Comparison of ENCODE assay signal across 25 cellular contexts in the genomic region with DNA sequence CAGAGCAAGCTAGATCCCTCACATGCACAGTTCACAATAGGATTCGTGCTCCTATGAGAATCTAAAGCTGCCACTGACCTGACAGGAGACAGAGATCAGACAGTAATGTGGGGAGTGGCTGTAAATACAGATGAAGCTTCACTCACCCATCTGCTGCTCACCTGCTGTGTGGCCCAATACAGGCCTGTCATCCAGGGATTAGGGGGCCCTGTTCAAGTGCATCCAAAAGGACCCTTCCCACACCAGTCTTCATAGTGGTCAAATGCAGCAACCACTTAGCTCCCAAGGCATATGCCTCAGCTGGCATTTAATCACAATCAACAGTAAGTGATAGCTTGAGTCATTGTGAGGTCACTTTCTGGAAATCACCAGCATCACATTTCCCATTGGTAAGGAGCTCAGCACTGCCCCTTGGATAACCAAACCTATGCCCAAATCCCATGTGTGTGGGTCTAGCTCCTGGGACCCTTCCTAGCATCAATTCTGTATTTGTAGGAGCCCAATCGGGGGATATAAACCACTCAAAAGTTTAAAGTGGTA.
"Had no signal": no experiment of that assay in that cellular context is flagged by ENCODE, and none has a peak within 500 bp of the region (broad histone marks: within the 10 kb centered on the region; RNA-seq: fewer than 3 reads in every experiment).

No MANE protein-coding gene starts in this region.

- H3K4me1 ChIP-seq: adrenal gland had no signal

- H3K27me3 ChIP-seq: adrenal gland had no signal

- DNase-seq: activated CD4-positive, alpha-beta T cell treated with anti-CD3 and anti-CD28 coated beads for 36 hours; activated CD4-positive, CD25-positive, alpha-beta regulatory T cell; activated CD8-positive, alpha-beta memory T cell treated with anti-CD3 and anti-CD28 coated beads, Interleukin-2, amount 50 U/mL, for 4 hours; activated CD8-positive, alpha-beta T cell treated with anti-CD3 and anti-CD28 coated beads for 36 hours; activated gamma-delta T cell treated with Interleukin-2 at 50 U/mL for 16 hours; activated naive CD4-positive, alpha-beta T cell treated with anti-CD3 and anti-CD28 coated beads, Interleukin-2, amount 10 ng/mL, durations not matched to agents 7 days and 5 days; activated naive CD8-positive, alpha-beta T cell treated with anti-CD3 and anti-CD28 coated beads, Interleukin-2, amount 10 ng/mL, durations not matched to agents 7 days and 5 days; activated T-cell treated with anti-CD3 and anti-CD28 coated beads, Interleukin-2, amount 50 U/mL, for 72 hours; adrenal gland; anterior cingulate cortex; caudate nucleus; IMR-90; KG1; NCI-H1092; NCI-H1417; NCI-H2029 treated with DMSO at 0.1 percent for 48 hours; NCI-H2227 treated with DMSO at 0.1 percent for 48 hours; NCI-H446 treated with DMSO at 0.1 percent for 48 hours; NCI-H524 treated with DMSO at 0.1 percent for 48 hours; NCI-H748 treated with DMSO at 0.1 percent for 48 hours; SHP77 treated with DMSO at 0.1 percent for 48 hours; T-cell; T-helper 2 cell; T1000 had no signal

- H3K36me3 ChIP-seq: adrenal gland had no signal

- H3K27ac ChIP-seq: adrenal gland had no signal

- ATAC-seq: activated CD4-positive, alpha-beta T cell treated with anti-CD3 and anti-CD28 coated beads for 36 hours; activated CD8-positive, alpha-beta T cell treated with anti-CD3 and anti-CD28 coated beads for 36 hours; activated T-cell treated with anti-CD3 and anti-CD28 coated beads, Interleukin-2, amount 50 U/mL, for 72 hours; Panc1; T-cell had no signal

- H3K9me3 ChIP-seq: adrenal gland had no signal

- H3K4me3 ChIP-seq: adrenal gland had no signal
